10 cellular contexts compared by ENCODE assay signal in the genomic region with DNA sequence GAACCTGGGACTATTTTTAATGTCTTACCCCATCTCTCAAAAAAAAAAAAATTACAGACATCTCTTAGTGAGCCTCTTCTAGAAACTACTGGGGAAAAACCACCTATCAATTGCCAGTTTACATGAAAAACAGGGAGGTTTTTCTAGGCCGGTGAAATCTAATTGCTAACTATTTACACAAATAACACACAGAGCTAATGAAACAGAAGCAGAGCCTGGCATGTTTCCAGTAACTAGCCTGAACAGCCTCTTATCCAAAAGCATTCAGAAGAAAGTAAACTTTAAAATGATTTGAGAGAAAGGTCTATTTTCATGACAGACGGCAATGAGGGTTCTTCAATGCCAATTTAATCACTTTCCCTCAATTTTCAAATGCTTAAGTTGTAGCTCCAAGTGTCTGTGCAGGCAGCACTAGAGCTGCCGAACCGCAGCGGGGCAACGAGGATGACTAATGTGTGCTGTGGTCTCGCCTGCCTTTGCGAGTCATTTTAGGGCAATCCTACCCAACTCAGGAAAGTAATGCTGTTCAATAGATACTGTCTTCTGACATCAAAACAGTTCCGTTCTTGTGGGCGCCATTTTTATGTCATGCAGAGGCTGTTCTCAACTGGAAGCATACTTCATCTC.
DNase-seq lines count a peak whose midpoint lies in the region; ATAC-seq, FAIRE-seq and TF ChIP-seq lines count a peak whose summit lies in the region.
"Had no signal": no experiment of that assay in that cellular context is flagged by ENCODE, and none has a peak within 500 bp of the region (broad histone marks: within the 10 kb centered on the region; RNA-seq: fewer than 3 reads in every experiment).

No MANE protein-coding gene starts in this region.

- ATAC-seq in HG02852 (IDR thresholded peaks at IDR 0.05; ENCODE audit: unreplicated experiment), result no peak
- ATAC-seq in GM18498 (IDR thresholded peaks at IDR 0.05; ENCODE audit: unreplicated experiment), result no peak
- no peak for ATAC-seq in left ventricle myocardium superior
- ATAC-seq: K562; naive thymus-derived CD8-positive, alpha-beta T cell had no signal

- no peak overlapping the region for H3K27ac ChIP-seq in substantia nigra (ENCODE audit: low read depth, low read length, poor library complexity, severe bottlenecking)

- in situ Hi-C loops in astrocyte of the spinal cord (cut with HindIII; ENCODE audit: low sequenced_read_pairs), result no loop called here

- intact Hi-C loops in left ventricle myocardium superior (cut with micrococcal nuclease), result no loop called here

- DNase-seq in Kasumi-1 (lab: John Stamatoyannopoulos, UW) (peak; percentile 19 to 27), RCC 7860 (ENCODE audit: low spot score) (peak; percentile 35), astrocyte of the spinal cord (ENCODE audit: low read depth, low spot score) (peak; percentile 83), substantia nigra (lab: John Stamatoyannopoulos, UW) (no peak), left ventricle myocardium superior (no peak)
- DNase-seq in stimulated activated CD4-positive, alpha-beta T cell treated with anti-CD3 and anti-CD28 coated beads, Interleukin-1b, Interleukin-23, amount 100 ng/mL, for 4 hours (ENCODE audit: low read depth in 2 of 2), result peak; percentile 11 to 25
- DNase-seq: naive thymus-derived CD8-positive, alpha-beta T cell had no signal

- no peak for TF ChIP-seq CTCF in astrocyte of the spinal cord (IDR thresholded peaks at IDR 0.05; ENCODE audit: low read depth, low read length)

- peak; percentile 59 for FAIRE-seq in RCC 7860 (lab: Jason Lieb, UNC)
- FAIRE-seq: K562 had no signal

- no peak overlapping the region for H3K4me3 ChIP-seq in astrocyte of the spinal cord (ENCODE audit: low read depth, low read length)
- H3K4me3 ChIP-seq: K562 had no signal

Comparison
In these comparisons a context has a peak if more than half of its experiments do, and no peak if none do; other contexts are left out.
1. DNase-seq: peak in Kasumi-1 (2 of 2), RCC 7860 (single experiment), astrocyte of the spinal cord (single experiment) and stimulated activated CD4-positive, alpha-beta T cell treated with anti-CD3 and anti-CD28 coated beads, Interleukin-1b, Interleukin-23, amount 100 ng/mL, for 4 hours (2 of 2); none in substantia nigra (0 of 49) and left ventricle myocardium superior (single experiment).